In genomic region chr11:64592234-64592615, GRCh38 we compare ENCODE assay signal across 1 cellular context.
TF ChIP-seq lines count a peak whose summit lies in the region.

No MANE protein-coding gene starts in this region.

TF ChIP-seq in K562, 482 proteins besides CTCF, POLR2A, EP300 and RAD21 (continued from another document):
- TF ChIP-seq CEBPZ (IDR thresholded peaks at IDR 0.05; ENCODE audit: borderline replicate concordance, low read depth, low read length) = no peak
- TF ChIP-seq TEAD1 (CRISPR knock-in tag; IDR thresholded peaks at IDR 0.05) = no peak
